ENCODE assay signal across 30 cellular contexts in the genomic region with DNA sequence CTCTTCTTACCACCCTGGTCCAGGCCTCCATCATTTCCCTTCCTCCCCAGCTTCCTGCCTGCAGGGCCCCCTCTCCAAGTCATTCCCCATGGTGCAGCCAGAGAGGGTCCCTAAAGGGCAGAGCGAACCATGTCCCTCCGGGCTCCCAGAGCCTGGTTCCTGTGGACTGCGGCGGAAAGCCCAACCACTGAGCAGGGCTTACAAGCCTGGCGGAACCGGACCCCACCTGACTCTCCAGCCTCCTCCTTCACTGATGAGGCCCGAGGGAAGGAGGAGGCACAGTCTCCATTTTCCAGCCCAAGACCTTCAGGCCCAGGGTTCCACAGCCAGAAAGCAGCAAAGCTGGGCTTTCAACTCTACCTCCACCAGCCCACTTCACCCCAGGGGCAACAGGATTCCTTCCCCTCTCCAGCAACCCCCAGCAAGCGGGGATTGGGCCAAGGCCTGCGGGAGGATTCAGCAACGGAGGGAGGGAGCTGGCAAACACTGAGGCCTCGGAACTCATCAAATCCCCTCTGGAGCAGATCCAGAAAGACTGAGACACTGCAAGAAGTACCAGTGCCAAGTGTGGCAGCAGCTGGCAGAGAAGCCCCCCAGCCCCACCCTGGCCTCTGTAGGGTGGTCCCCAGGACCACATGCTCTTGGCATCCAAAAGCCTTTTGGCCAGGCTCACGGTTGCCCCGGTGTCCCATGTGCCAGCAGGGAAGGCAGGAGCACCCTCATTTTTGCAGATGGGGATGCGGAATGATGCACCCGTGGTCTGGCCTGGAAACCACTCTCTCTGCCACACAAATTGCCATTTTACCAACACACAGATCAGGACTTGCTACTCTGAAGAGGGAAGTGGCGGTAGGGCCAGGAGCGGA. TPM values are rescaled to one million over a fixed set of nuclear protein-coding genes. Genes with fewer than 3 reads are reported as not detected.
"Had no signal": no experiment of that assay in that cellular context is flagged by ENCODE, and none has a peak within 500 bp of the region (broad histone marks: within the 10 kb centered on the region; RNA-seq: fewer than 3 reads in every experiment).

No MANE protein-coding gene starts in this region.

- H3K4me3 ChIP-seq: cardiac muscle cell, hepatocyte had no signal

- H3K27ac Mint-ChIP-seq: activated B cell treated with CpG ODN at 0.5 μM for 24 hours; activated CD4-positive, alpha-beta T cell treated with anti-CD3 and anti-CD28 coated beads for 36 hours; activated naive CD8-positive, alpha-beta T cell treated with anti-CD3 and anti-CD28 coated beads, Interleukin-2, amount 10 ng/mL, durations not matched to agents 7 days and 5 days; activated T-helper 2 cell treated with anti-CD3 and anti-CD28 coated beads, Interferon-gamma antibody, Interleukin-2, Interleukin-4, amounts not matched to agents 10 μg/mL and 5 μg/mL and 100 μg/mL, durations not matched to agents 14 hours and 24 hours and 36 hours; stimulated activated memory B cell treated with anti-CD40 and anti-IgM and Interleukin-4, amounts not matched to agents 10 μg/mL and 1 μg/mL and 100 μg/mL, for 72 hours; T-helper 17 cell; type B pancreatic cell had no signal

- H3K27ac ChIP-seq: cardiac muscle cell, foreskin keratinocyte, hepatocyte had no signal

- H3K4me1 ChIP-seq: foreskin keratinocyte had no signal

- H3K36me3 ChIP-seq: cardiac muscle cell had no signal

- H3K36me3 Mint-ChIP-seq: activated naive CD8-positive, alpha-beta T cell treated with anti-CD3 and anti-CD28 coated beads, Interleukin-2, amount 10 ng/mL, durations not matched to agents 7 days and 5 days; stimulated activated memory B cell treated with anti-CD40 and anti-IgM and Interleukin-4, amounts not matched to agents 10 μg/mL and 1 μg/mL and 100 μg/mL, for 72 hours; type B pancreatic cell had no signal

- H3K4me3 Mint-ChIP-seq: activated B cell treated with CpG ODN at 0.5 μM for 24 hours; activated CD4-positive, alpha-beta T cell treated with anti-CD3 and anti-CD28 coated beads for 36 hours; activated naive CD8-positive, alpha-beta T cell treated with anti-CD3 and anti-CD28 coated beads, Interleukin-2, amount 10 ng/mL, durations not matched to agents 7 days and 5 days; activated T-cell treated with anti-CD3 and anti-CD28 coated beads, Interleukin-2, amount 50 U/mL, for 4 hours; stimulated activated memory B cell treated with anti-CD40 and anti-IgM and Interleukin-4, amounts not matched to agents 10 μg/mL and 1 μg/mL and 100 μg/mL, for 72 hours; T-helper 17 cell; type B pancreatic cell had no signal

- H3K9me3 Mint-ChIP-seq: activated B cell treated with CpG ODN at 0.5 μM for 24 hours; activated naive CD8-positive, alpha-beta T cell treated with anti-CD3 and anti-CD28 coated beads, Interleukin-2, amount 10 ng/mL, durations not matched to agents 7 days and 5 days; activated T-cell treated with anti-CD3 and anti-CD28 coated beads, Interleukin-2, amount 50 U/mL, for 4 hours; activated T-helper 2 cell treated with anti-CD3 and anti-CD28 coated beads, Interferon-gamma antibody, Interleukin-2, Interleukin-4, amounts not matched to agents 10 μg/mL and 5 μg/mL and 100 μg/mL, durations not matched to agents 14 hours and 24 hours and 36 hours; stimulated activated memory B cell treated with anti-CD40 and anti-IgM and Interleukin-4, amounts not matched to agents 10 μg/mL and 1 μg/mL and 100 μg/mL, for 72 hours; type B pancreatic cell had no signal

- DNase-seq: activated B cell treated with CpG ODN at 0.5 μM for 24 hours; activated CD4-positive, alpha-beta T cell treated with anti-CD3 and anti-CD28 coated beads for 36 hours; activated CD4-positive, alpha-beta T cell treated with anti-CD3 and anti-CD28 coated beads, Interleukin-2, amount 50 U/mL, for 4 hours; activated CD8-positive, alpha-beta memory T cell treated with anti-CD3 and anti-CD28 coated beads, Interleukin-2, amount 50 U/mL, for 48 hours; activated naive CD4-positive, alpha-beta T cell; activated naive CD8-positive, alpha-beta T cell treated with anti-CD3 and anti-CD28 coated beads, Interleukin-2, amount 10 ng/mL, durations not matched to agents 7 days and 5 days; activated T-cell treated with anti-CD3 and anti-CD28 coated beads, Interleukin-2, amount 50 U/mL, for 4 hours; effector CD4-positive, alpha-beta T cell; foreskin keratinocyte; left ventricle myocardium superior; occipital lobe; small intestine; stimulated activated CD4-positive, alpha-beta T cell treated with anti-CD3 and anti-CD28 coated beads, Interleukin-15, amount 100 ng/mL, for 24 hours; SW 1271; T-helper 17 cell had no signal

- H3K4me2 ChIP-seq: hepatocyte had no signal

- H2AFZ ChIP-seq: hepatocyte had no signal

RNA-seq across cellular contexts. Expression of a gene that starts 3.1 kb away (rescaled TPM):
- total RNA-seq: activated B cell treated with CpG ODN at 0.5 μM for 24 hours; activated CD4-positive, alpha-beta T cell treated with anti-CD3 and anti-CD28 coated beads for 36 hours; activated CD8-positive, alpha-beta memory T cell treated with anti-CD3 and anti-CD28 coated beads for 36 hours; activated naive CD8-positive, alpha-beta T cell treated with anti-CD3 and anti-CD28 coated beads, Interleukin-2, amount 10 ng/mL, durations not matched to agents 7 days and 5 days; activated T-cell treated with anti-CD3 and anti-CD28 coated beads, Interleukin-2, amount 50 U/mL, for 4 hours; activated T-helper 2 cell treated with anti-CD3 and anti-CD28 coated beads, Interferon-gamma antibody, Interleukin-2, Interleukin-4, amounts not matched to agents 10 μg/mL and 5 μg/mL and 100 μg/mL, durations not matched to agents 14 hours and 24 hours and 36 hours; foreskin keratinocyte; glomerular endothelial cell; left ventricle myocardium superior; mononuclear cell; myocyte; posterior vena cava; renal cortical epithelial cell; sciatic nerve; T-helper 17 cell had no signal
- polyA plus RNA-seq: cardiac muscle cell, esophagus, foreskin keratinocyte had no signal

RNA-seq across cellular contexts. Expression of a gene that starts 30.1 kb away (rescaled TPM):
- total RNA-seq: activated B cell treated with CpG ODN at 0.5 μM for 24 hours; activated CD4-positive, alpha-beta T cell treated with anti-CD3 and anti-CD28 coated beads for 36 hours; activated CD8-positive, alpha-beta memory T cell treated with anti-CD3 and anti-CD28 coated beads for 36 hours; activated naive CD8-positive, alpha-beta T cell treated with anti-CD3 and anti-CD28 coated beads, Interleukin-2, amount 10 ng/mL, durations not matched to agents 7 days and 5 days; activated T-cell treated with anti-CD3 and anti-CD28 coated beads, Interleukin-2, amount 50 U/mL, for 4 hours; activated T-helper 2 cell treated with anti-CD3 and anti-CD28 coated beads, Interferon-gamma antibody, Interleukin-2, Interleukin-4, amounts not matched to agents 10 μg/mL and 5 μg/mL and 100 μg/mL, durations not matched to agents 14 hours and 24 hours and 36 hours; cardiac muscle cell; foreskin keratinocyte; glomerular endothelial cell; hepatocyte; left ventricle myocardium superior; occipital lobe; posterior vena cava; renal cortical epithelial cell; temporal lobe had no signal
- polyA plus RNA-seq: foreskin keratinocyte, neural cell had no signal
